13 cellular contexts compared by ENCODE assay signal in the genomic region with DNA sequence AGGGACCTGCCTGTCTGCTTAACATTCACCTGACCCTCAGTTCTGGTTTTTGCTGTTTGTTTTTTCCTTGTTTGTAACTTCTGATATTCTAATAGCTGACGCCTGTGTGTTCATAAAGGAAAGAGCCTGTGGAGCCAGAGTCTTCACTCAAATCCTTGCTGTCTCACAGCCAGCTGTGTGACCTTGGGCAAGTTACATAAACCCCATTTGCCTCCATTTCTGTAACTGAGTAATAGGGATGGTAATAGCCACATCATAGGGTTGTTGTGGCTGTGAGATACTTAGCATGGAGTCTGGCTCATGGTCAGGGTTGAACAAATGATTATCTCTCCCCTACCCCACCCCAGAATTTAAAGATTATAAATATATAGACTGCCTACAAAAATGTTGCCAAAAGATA. TPM values are rescaled to one million over a fixed set of nuclear protein-coding genes. Genes with fewer than 3 reads are reported as not detected.
DNase-seq lines count a peak whose midpoint lies in the region; ATAC-seq, FAIRE-seq and TF ChIP-seq lines count a peak whose summit lies in the region.
"Had no signal": no experiment of that assay in that cellular context is flagged by ENCODE, and none has a peak within 500 bp of the region (broad histone marks: within the 10 kb centered on the region; RNA-seq: fewer than 3 reads in every experiment).

No MANE protein-coding gene starts in this region.

- H3K79me2 ChIP-seq in KMS-11 (ENCODE audit: insufficient read depth, low read depth): peaks cover 57% of the 10 kb centered on the region

- H4K20me1 ChIP-seq in KMS-11 (ENCODE audit: insufficient read depth): no peaks in the 10 kb centered on the region

- no peak overlapping the region for H3K4me3 ChIP-seq in A549
- H3K4me3 ChIP-seq in KMS-11 (IDR thresholded peaks at IDR 0.05; ENCODE audit: insufficient read depth, low read depth, low read length): no peak overlapping the region
- H3K4me3 ChIP-seq in epithelial cell of esophagus (ENCODE audit: low read length): no peak overlapping the region
- no peak overlapping the region for H3K4me3 ChIP-seq in pancreas

- ATAC-seq in A549: no peak
- peak; percentile 36 to 71 (median 60) for ATAC-seq in pancreas
- ATAC-seq in HG03469 (IDR thresholded peaks at IDR 0.05; ENCODE audit: unreplicated experiment): no peak

- no peak for TF ChIP-seq POLR2A in A549 (IDR thresholded peaks at IDR 0.05; ENCODE audit: low read length)

- POLR2A ChIA-PET in A549 (lab: Yijun Ruan, JAX): no interaction called here

- no peak for TF ChIP-seq CTCF in A549 (IDR thresholded peaks at IDR 0.05)
- no peak for TF ChIP-seq CTCF in KMS-11 (conservative IDR thresholded peaks at IDR 0.05; ENCODE audit: low read depth, low read length)
- no peak for TF ChIP-seq CTCF in epithelial cell of esophagus (IDR thresholded peaks at IDR 0.05; ENCODE audit: insufficient read depth, low read depth, low read length, missing control alignments)
- TF ChIP-seq CTCF in pancreas (IDR thresholded peaks at IDR 0.05): no peak

- intact Hi-C loops in pancreas (cut with DNase I): no loop called here

- H3K27ac ChIP-seq in A549: peak overlapping the region in 1 of 2 experiments; percentile 48; a peak in 2 of 6 replicates
- peak overlapping the region; percentile 58; the same call in 1 of the 2 replicates for H3K27ac ChIP-seq in KMS-11
- peak overlapping the region in 3 of 4 donors; percentile 7 to 31 (median 26) for H3K27ac ChIP-seq in pancreas
- H3K27ac ChIP-seq: brain microvascular endothelial cell had no signal

- no peaks in the 10 kb centered on the region for H3K36me3 ChIP-seq in KMS-11 (ENCODE audit: insufficient read depth)
- H3K36me3 ChIP-seq in pancreas: no peaks in the 10 kb centered on the region
- H3K36me3 ChIP-seq: brain microvascular endothelial cell had no signal

- DNase-seq in A549 (ENCODE audit: low read depth in 1 of 2, low spot score in 1 of 2): no peak
- peak; percentile 58 for DNase-seq in epithelial cell of esophagus (ENCODE audit: low read depth)
- DNase-seq in pancreas: peak in 3 of 6 donors; percentile 45 to 55 (median 50)
- DNase-seq in activated effector memory CD4-positive, alpha-beta T cell treated with anti-CD3 and anti-CD28 coated beads, Interleukin-2, amount 50 U/mL, for 16 hours: no peak
- DNase-seq in stimulated activated CD4-positive, alpha-beta T cell treated with anti-CD3 and anti-CD28 coated beads, Interleukin-1b, Interleukin-23, amount 100 ng/mL, for 48 hours: no peak
- DNase-seq in HUDEP-2 (lab: John Stamatoyannopoulos, UW; ENCODE audit: unreplicated experiment in 76 of 76): no peak
- DNase-seq: activated CD4-positive, alpha-beta T cell treated with anti-CD3 and anti-CD28 coated beads, Interleukin-2, amount 10 ng/mL, durations not matched to agents 7 days and 5 days; brain microvascular endothelial cell; NCI-H1930; NCI-H526 treated with DMSO at 0.1 percent for 48 hours had no signal

- no peak for TF ChIP-seq EP300 in A549 (IDR thresholded peaks at IDR 0.05)

- peaks cover 32% of the 10 kb centered on the region for H3K4me1 ChIP-seq in A549
- H3K4me1 ChIP-seq in KMS-11 (ENCODE audit: low read depth, poor library complexity, severe bottlenecking): peaks cover 97% of the 10 kb centered on the region
- peaks cover 33 to 41% (median 35%) of the 10 kb centered on the region in 3 donors for H3K4me1 ChIP-seq in pancreas

- TF ChIP-seq RAD21 in A549 (conservative IDR thresholded peaks at IDR 0.05 in 1 of 2, IDR thresholded peaks at IDR 0.05 in 1 of 2): no peak

- CTCF ChIA-PET in A549 (lab: Yijun Ruan, JAX): interaction anchor here (0.9 to 3.3 kb wide), 4 partner anchors 15 to 92 kb away, joined by 3 to 13 read pairs (median 4); no protein-coding TSS in a partner anchor

- FAIRE-seq in A549 (lab: Jason Lieb, UNC): no peak
- FAIRE-seq in pancreas (lab: Jason Lieb, UNC): no peak
- FAIRE-seq: urothelium cell line had no signal

- H3K27me3 ChIP-seq in KMS-11 (ENCODE audit: insufficient read depth, low read depth) (no peaks in the 10 kb centered on the region), pancreas (no peaks in the 10 kb centered on the region)
- H3K27me3 ChIP-seq: brain microvascular endothelial cell had no signal

- H3K9ac ChIP-seq in KMS-11: no peak overlapping the region

- H2AFZ ChIP-seq in KMS-11 (ENCODE audit: low read depth): no peak overlapping the region

- H3K9me3 ChIP-seq in A549: no peaks in the 10 kb centered on the region
- no peaks in the 10 kb centered on the region for H3K9me3 ChIP-seq in pancreas

- H3K4me2 ChIP-seq in A549 (peak overlapping the region; percentile 66; the same call in 1 of the 3 replicates), KMS-11 (peak overlapping the region; percentile 80)

- 88% methylated on average over 1 of the region's 1 CpG for WGBS in A549 (ENCODE audit: missing lambda C conversion rate)
- 13 to 21% methylated on average over 1 of the region's 1 CpG for WGBS in pancreas, 2 donors

TF ChIP-seq in A549, 52 proteins besides CTCF, POLR2A, EP300 and RAD21:
- TF ChIP-seq HOXB13 (CRISPR knock-in tag; IDR thresholded peaks at IDR 0.05; ENCODE audit: low read depth) (no peak), KDM1A (IDR thresholded peaks at IDR 0.05; ENCODE audit: low read depth) (no peak), RFX5 (IDR thresholded peaks at IDR 0.05) (no peak), RNF2 (IDR thresholded peaks at IDR 0.05; ENCODE audit: borderline replicate concordance, low read depth) (no peak), SREBF2 (IDR thresholded peaks at IDR 0.05) (no peak), ZC3H11A (IDR thresholded peaks at IDR 0.05) (no peak), EHF (CRISPR knock-in tag; IDR thresholded peaks at IDR 0.05) (no peak), HOXA7 (CRISPR knock-in tag; IDR thresholded peaks at IDR 0.05) (no peak), ZSCAN20 (CRISPR knock-in tag; IDR thresholded peaks at IDR 0.05) (no peak), FOXS1 (CRISPR knock-in tag; IDR thresholded peaks at IDR 0.05) (no peak), MYC (IDR thresholded peaks at IDR 0.05; ENCODE audit: borderline replicate concordance, low read length) (no peak), ESRRA (IDR thresholded peaks at IDR 0.05; ENCODE audit: borderline replicate concordance, low read length) (no peak), ELK1 (IDR thresholded peaks at IDR 0.05; ENCODE audit: low read depth, low read length) (no peak), EHMT2 (IDR thresholded peaks at IDR 0.05; ENCODE audit: low read depth) (no peak), PHF8 (IDR thresholded peaks at IDR 0.05; ENCODE audit: borderline replicate concordance, low read depth) (no peak), FOSL2 (IDR thresholded peaks at IDR 0.05) (no peak), FOSL2 (CRISPR knock-in tag; IDR thresholded peaks at IDR 0.05) (no peak)
- TF ChIP-seq, protein P1, sequence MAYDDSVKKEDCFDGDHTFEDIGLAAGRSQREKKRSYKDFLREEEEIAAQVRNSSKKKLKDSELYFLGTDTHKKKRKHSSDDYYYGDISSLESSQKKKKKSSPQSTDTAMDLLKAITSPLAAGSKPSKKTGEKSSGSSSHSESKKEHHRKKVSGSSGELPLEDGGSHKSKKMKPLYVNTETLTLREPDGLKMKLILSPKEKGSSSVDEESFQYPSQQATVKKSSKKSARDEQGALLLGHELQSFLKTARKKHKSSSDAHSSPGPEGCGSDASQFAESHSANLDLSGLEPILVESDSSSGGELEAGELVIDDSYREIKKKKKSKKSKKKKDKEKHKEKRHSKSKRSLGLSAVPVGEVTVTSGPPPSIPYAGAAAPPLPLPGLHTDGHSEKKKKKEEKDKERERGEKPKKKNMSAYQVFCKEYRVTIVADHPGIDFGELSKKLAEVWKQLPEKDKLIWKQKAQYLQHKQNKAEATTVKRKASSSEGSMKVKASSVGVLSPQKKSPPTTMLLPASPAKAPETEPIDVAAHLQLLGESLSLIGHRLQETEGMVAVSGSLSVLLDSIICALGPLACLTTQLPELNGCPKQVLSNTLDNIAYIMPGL (CRISPR knock-in tag; IDR thresholded peaks at IDR 0.05; ENCODE audit: borderline replicate concordance): no peak

RNA-seq across cellular contexts. Expression of gene WBP1L, which starts 27.0 kb away (rescaled TPM):
- polyA plus RNA-seq in A549 (2011; rRNA removed) (23.5 and 25.1 TPM in 2 replicates), A549 (2017; fragmentation: RNase III; extraction: RNeasy Plus Mini Kit Qiagen cat#74134 plus additional on column Dnase treatment) (17.4 to 20.7 TPM (median 19.8 TPM) in 3 replicates), pancreas (10 to 100 TPM; 10.5 to 11.0 TPM)
- 14.2 and 20.7 TPM in 2 replicates for polyA plus RNA-seq in A549 (2012; cell fraction: cytosol; rRNA removed)
- 10.9 and 11.9 TPM in 2 replicates for polyA plus RNA-seq in A549 (2012; cell fraction: nucleus; rRNA removed)
- 44.6 and 50.3 TPM in 2 replicates for polyA minus RNA-seq in A549 (2011; rRNA and poly(A)+ RNA removed)
- total RNA-seq in pancreas: 10 to 100 TPM in 5 of 6 donors, 1 to 10 TPM in 1; 9.0 to 27.3 (median 12.1) TPM

RNA-seq across cellular contexts. Expression of gene SFXN2, which starts 56.4 kb away (rescaled TPM):
- 4.7 and 5.6 TPM in 2 replicates for polyA plus RNA-seq in A549 (2011; rRNA removed)
- 5.9 TPM in 2 replicates for polyA plus RNA-seq in A549 (2012; cell fraction: cytosol; rRNA removed)
- polyA plus RNA-seq in A549 (2012; cell fraction: nucleus; rRNA removed): 13.7 and 15.5 TPM in 2 replicates
- 7.4 to 8.5 TPM (median 7.9 TPM) in 3 replicates for polyA plus RNA-seq in A549 (2017; fragmentation: RNase III; extraction: RNeasy Plus Mini Kit Qiagen cat#74134 plus additional on column Dnase treatment)
- polyA minus RNA-seq in A549 (2011; rRNA and poly(A)+ RNA removed): 15.0 and 15.8 TPM in 2 replicates
- 10 to 100 TPM in 4 of 6 donors, 1 to 10 TPM in 2; 6.2 to 21.6 (median 10.4) TPM for total RNA-seq in pancreas
- polyA plus RNA-seq in pancreas: 1 to 10 TPM; 5.6 to 9.0 TPM

RNA-seq across cellular contexts. Expression of gene ARL3, which starts 56.6 kb away (rescaled TPM):
- polyA plus RNA-seq in A549 (2011; rRNA removed) (18.2 and 20.2 TPM in 2 replicates), A549 (2017; fragmentation: RNase III; extraction: RNeasy Plus Mini Kit Qiagen cat#74134 plus additional on column Dnase treatment) (20.7 to 22.7 TPM (median 21.3 TPM) in 3 replicates), pancreas (1 to 10 TPM; 2.4 to 8.0 TPM)
- 9.1 and 9.9 TPM in 2 replicates for polyA plus RNA-seq in A549 (2012; cell fraction: cytosol; rRNA removed)
- polyA plus RNA-seq in A549 (2012; cell fraction: nucleus; rRNA removed): 2.0 and 3.5 TPM in 2 replicates
- 5.0 and 5.8 TPM in 2 replicates for polyA minus RNA-seq in A549 (2011; rRNA and poly(A)+ RNA removed)
- 1 to 10 TPM; 2.5 to 4.5 (median 3.1) TPM for total RNA-seq in pancreas

Comparison
In these comparisons a context has a peak if more than half of its experiments do, and no peak if none do; other contexts are left out.
1. ATAC-seq: peak in pancreas (4 of 4); none in A549 (0 of 2) and HG03469 (single experiment).